ENCODE assay signal across 10 cellular contexts in the genomic region with DNA sequence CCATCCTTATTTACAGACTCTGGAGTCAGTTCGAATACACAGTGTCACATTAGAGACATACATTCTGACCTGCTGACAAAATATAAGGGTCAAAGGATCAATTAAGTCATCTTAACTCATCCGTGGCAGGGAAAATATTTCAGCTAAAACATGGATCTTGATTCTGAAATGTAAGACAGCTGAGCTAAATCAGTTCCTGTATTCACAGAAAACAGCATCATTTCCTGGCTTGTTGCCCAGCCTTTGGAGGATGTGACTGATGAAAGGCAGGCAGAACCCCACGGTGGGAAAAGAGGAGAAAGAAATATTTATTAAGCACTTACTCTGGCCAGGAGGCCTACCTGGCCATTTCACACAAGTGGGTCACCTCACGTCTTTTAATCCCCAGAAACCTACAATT.
DNase-seq lines count a peak whose midpoint lies in the region; ATAC-seq and TF ChIP-seq lines count a peak whose summit lies in the region.
"Had no signal": no experiment of that assay in that cellular context is flagged by ENCODE, and none has a peak within 500 bp of the region (broad histone marks: within the 10 kb centered on the region; RNA-seq: fewer than 3 reads in every experiment).

No MANE protein-coding gene starts in this region.

- peaks cover 2 to 4% of the 10 kb centered on the region in 2 donors for H3K27me3 Mint-ChIP-seq in CD8-positive, alpha-beta memory T cell

- DNase-seq in AG08395 (ENCODE audit: low spot score): peak; percentile 20
- peak; percentile 6 for DNase-seq in KBM-7
- peak; percentile 63 for DNase-seq in RWPE2 (ENCODE audit: low spot score)
- peak; percentile 33 for DNase-seq in globus pallidus (ENCODE audit: low spot score)
- no peak for DNase-seq in CD8-positive, alpha-beta memory T cell
- no peak for DNase-seq in activated CD8-positive, alpha-beta memory T cell treated with anti-CD3 and anti-CD28 coated beads, Interleukin-2, amount 50 U/mL, for 48 hours
- no peak for DNase-seq in NOMO-1 treated with dmso at 0.1 percent for 144 hours (lab: John Stamatoyannopoulos, UW; ENCODE audit: unreplicated experiment)
- no peak for DNase-seq in posterior vena cava (ENCODE audit: low spot score)

- no peak overlapping the region for H3K27ac ChIP-seq in RWPE2 (ENCODE audit: poor library complexity, severe bottlenecking)
- no peak overlapping the region for H3K27ac ChIP-seq in CD8-positive, alpha-beta memory T cell (ENCODE audit: low read depth, low read length)

- H3K4me3 ChIP-seq in RWPE2 (ENCODE audit: severe bottlenecking): no peak overlapping the region
- no peak overlapping the region for H3K4me3 ChIP-seq in CD8-positive, alpha-beta memory T cell (ENCODE audit: low read length)
- H3K4me3 ChIP-seq: lung had no signal

- TF ChIP-seq CTCF in RWPE2 (IDR thresholded peaks at IDR 0.05; ENCODE audit: poor library complexity, severe bottlenecking): no peak

- in situ Hi-C loops in KBM-7 (cut with MboI; ENCODE audit: low pct_unique_long_range_greater_than_20kb, low sequenced_read_pairs): no loop called here

- no peaks in the 10 kb centered on the region for H3K9me3 ChIP-seq in RWPE2 (ENCODE audit: severe bottlenecking)
- no peaks in the 10 kb centered on the region for H3K9me3 ChIP-seq in CD8-positive, alpha-beta memory T cell (ENCODE audit: low read length)

- intact Hi-C loops in posterior vena cava (cut with DNase I): no loop called here

- POLR2A ChIA-PET in CD8-positive, alpha-beta memory T cell (lab: Charles Lee): no interaction called here

- H3K36me3 Mint-ChIP-seq in CD8-positive, alpha-beta memory T cell: no peaks in the 10 kb centered on the region

- no peaks in the 10 kb centered on the region for H3K4me1 Mint-ChIP-seq in CD8-positive, alpha-beta memory T cell
- H3K4me1 Mint-ChIP-seq: central memory CD8-positive, alpha-beta T cell had no signal

- peaks cover 0 to 3% (median 0%) of the 10 kb centered on the region in 5 donors for H3K9me3 Mint-ChIP-seq in CD8-positive, alpha-beta memory T cell

- no peak overlapping the region for H3K27ac Mint-ChIP-seq in CD8-positive, alpha-beta memory T cell

- ATAC-seq in RWPE2 (ENCODE audit: low read depth): peak; percentile 51; the same call in 2 of the 3 replicates

- no peaks in the 10 kb centered on the region for H3K36me3 ChIP-seq in RWPE2 (ENCODE audit: low read depth)
- H3K36me3 ChIP-seq in CD8-positive, alpha-beta memory T cell (ENCODE audit: insufficient read depth, low read length): no peaks in the 10 kb centered on the region

- CTCF ChIA-PET in CD8-positive, alpha-beta memory T cell (lab: Charles Lee): no interaction called here

- no peaks in the 10 kb centered on the region for H3K4me1 ChIP-seq in RWPE2 (ENCODE audit: insufficient read depth, poor library complexity, severe bottlenecking)
- no peaks in the 10 kb centered on the region for H3K4me1 ChIP-seq in CD8-positive, alpha-beta memory T cell (ENCODE audit: insufficient read depth, low read length)

- H3K27me3 ChIP-seq in RWPE2 (ENCODE audit: insufficient read depth, poor library complexity, severe bottlenecking): no peaks in the 10 kb centered on the region
- H3K27me3 ChIP-seq in CD8-positive, alpha-beta memory T cell (ENCODE audit: insufficient read depth, low read length, poor library complexity, severe bottlenecking): no peaks in the 10 kb centered on the region

- H3K4me3 Mint-ChIP-seq in CD8-positive, alpha-beta memory T cell: no peak overlapping the region
- H3K4me3 Mint-ChIP-seq: central memory CD8-positive, alpha-beta T cell had no signal

Comparison
In these comparisons a context has a peak if more than half of its experiments do, and no peak if none do; other contexts are left out.
1. DNase-seq: peak in AG08395 (single experiment), KBM-7 (single experiment), RWPE2 (single experiment) and globus pallidus (single experiment); none in CD8-positive, alpha-beta memory T cell (0 of 5), activated CD8-positive, alpha-beta memory T cell treated with anti-CD3 and anti-CD28 coated beads, Interleukin-2, amount 50 U/mL, for 48 hours (single experiment), NOMO-1 treated with dmso at 0.1 percent for 144 hours (single experiment) and posterior vena cava (single experiment).